10 cellular contexts compared by ENCODE assay signal in genomic region chr9:106818034-106818433, GRCh38.
"Had no signal": no experiment of that assay in that cellular context is flagged by ENCODE, and none has a peak within 500 bp of the region (broad histone marks: within the 10 kb centered on the region; RNA-seq: fewer than 3 reads in every experiment).

No MANE protein-coding gene starts in this region.

- H3K27ac ChIP-seq: GM23248 had no signal

- H3K9me3 ChIP-seq: HAP-1 had no signal

- ATAC-seq: GM23338, HCT116 had no signal

- H3K4me3 ChIP-seq: GM23248, GM23338, HAP-1 had no signal

- FAIRE-seq: H1 had no signal

- H3K36me3 ChIP-seq: HAP-1 had no signal

- DNase-seq: GM23248, GOT3, H7, H9, HCEC 1CT, HFFc6 had no signal
